ENCODE assay signal across 8 cellular contexts in the genomic region with DNA sequence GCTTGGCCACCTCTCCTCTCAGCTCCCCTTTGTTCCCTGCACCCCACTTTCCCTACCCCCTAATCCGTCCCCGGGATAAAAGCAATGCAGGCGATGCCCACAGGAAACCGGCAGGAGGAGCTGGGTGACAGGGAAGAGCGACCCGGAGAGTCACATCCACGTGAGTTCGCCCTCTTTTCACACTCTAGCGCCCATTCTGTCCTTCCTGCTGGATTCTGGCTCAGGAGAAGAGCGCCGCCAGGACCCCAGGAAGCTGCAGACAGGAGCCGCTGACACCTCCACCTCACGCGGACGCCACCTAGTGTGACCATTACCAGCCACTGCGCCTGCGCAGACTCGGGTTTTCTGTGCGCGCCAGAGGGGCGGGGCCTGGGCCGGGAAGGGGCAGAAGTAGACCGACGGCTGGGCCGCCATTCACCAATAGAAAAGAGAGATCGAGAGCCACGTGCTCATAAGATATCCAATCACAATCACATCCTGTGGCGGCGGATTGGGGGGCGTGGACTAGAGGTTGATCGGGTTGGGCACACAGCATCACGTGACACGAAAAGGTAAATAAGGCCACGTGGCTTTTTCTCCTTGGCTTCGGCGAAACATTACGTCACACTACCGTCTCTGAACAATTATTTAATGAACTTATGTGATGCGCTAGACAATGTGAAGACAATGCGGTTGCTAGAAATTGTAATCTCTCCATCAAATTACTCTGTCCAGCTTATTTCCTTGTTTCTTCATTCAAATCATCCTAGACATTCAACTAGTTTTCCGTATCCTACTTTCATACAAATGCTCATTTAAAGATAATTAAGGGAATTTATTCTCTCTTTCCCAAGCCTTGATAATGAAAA. TPM values are rescaled to one million over a fixed set of nuclear protein-coding genes. Genes with fewer than 3 reads are reported as not detected.
DNase-seq lines count a peak whose midpoint lies in the region; ATAC-seq lines count a peak whose summit lies in the region.

No MANE protein-coding gene starts in this region.

- no peaks in the 10 kb centered on the region for H3K27me3 Mint-ChIP-seq in activated CD4-positive, alpha-beta T cell treated with anti-CD3 and anti-CD28 coated beads, Interleukin-2, amount 10 ng/mL, durations not matched to agents 7 days and 5 days

- POLR2A ChIA-PET in activated CD4-positive, alpha-beta T cell treated with anti-CD3 and anti-CD28 coated beads, Interleukin-2, amount 10 ng/mL, durations not matched to agents 7 days and 5 days (lab: Charles Lee): interaction anchor here (0.5 to 1.0 kb wide), 2 partner anchors 26 to 115 kb away, joined by 3 to 4 read pairs; no protein-coding TSS in a partner anchor

- no peaks in the 10 kb centered on the region for H3K36me3 Mint-ChIP-seq in activated CD4-positive, alpha-beta T cell treated with anti-CD3 and anti-CD28 coated beads, Interleukin-2, amount 10 ng/mL, durations not matched to agents 7 days and 5 days (ENCODE audit: low read depth)

- peak overlapping the region; percentile 96 for H3K27ac Mint-ChIP-seq in activated CD4-positive, alpha-beta T cell treated with anti-CD3 and anti-CD28 coated beads, Interleukin-2, amount 10 ng/mL, durations not matched to agents 7 days and 5 days

- ATAC-seq in GM19324 (IDR thresholded peaks at IDR 0.05; ENCODE audit: low FRiP score, unreplicated experiment) (peak; percentile 100), HG03469 (IDR thresholded peaks at IDR 0.05; ENCODE audit: unreplicated experiment) (peak; percentile 90), left lobe of liver (peak; percentile 90)

- CTCF ChIA-PET in activated CD4-positive, alpha-beta T cell treated with anti-CD3 and anti-CD28 coated beads, Interleukin-2, amount 10 ng/mL, durations not matched to agents 7 days and 5 days (lab: Charles Lee): interaction anchor here (0.7 to 3.9 kb wide), 3 partner anchors 11 to 116 kb away, joined by 3 to 19 read pairs (median 4); a partner anchor contains a TSS

- H3K4me1 Mint-ChIP-seq in activated CD4-positive, alpha-beta T cell treated with anti-CD3 and anti-CD28 coated beads, Interleukin-2, amount 10 ng/mL, durations not matched to agents 7 days and 5 days: peaks cover 16% of the 10 kb centered on the region

- H3K4me3 Mint-ChIP-seq in activated CD4-positive, alpha-beta T cell treated with anti-CD3 and anti-CD28 coated beads, Interleukin-2, amount 10 ng/mL, durations not matched to agents 7 days and 5 days: peak overlapping the region; percentile 87

- peak; percentile 94 to 100 (median 99) for DNase-seq in C1 segment of cervical spinal cord (lab: John Stamatoyannopoulos, UW)
- DNase-seq in NCI-H526 (lab: John Stamatoyannopoulos, UW): peak; percentile 99
- peak; percentile 100 for DNase-seq in activated CD4-positive, alpha-beta T cell treated with anti-CD3 and anti-CD28 coated beads, Interleukin-2, amount 10 ng/mL, durations not matched to agents 7 days and 5 days
- DNase-seq in dedifferentiated amniotic fluid mesenchymal stem cell (ENCODE audit: extremely low spot score): peak; percentile 99
- DNase-seq in left lobe of liver (ENCODE audit: low spot score): peak; percentile 100
- peak; percentile 99 for DNase-seq in stimulated activated CD4-positive, alpha-beta T cell treated with anti-CD3 and anti-CD28 coated beads, Interleukin-2, amount 100 ng/mL, for 4 hours (ENCODE audit: low read depth)

- H3K9me3 Mint-ChIP-seq in activated CD4-positive, alpha-beta T cell treated with anti-CD3 and anti-CD28 coated beads, Interleukin-2, amount 10 ng/mL, durations not matched to agents 7 days and 5 days: no peaks in the 10 kb centered on the region

RNA-seq across cellular contexts. Expression of a gene that starts 10.1 kb away (rescaled TPM):
- total RNA-seq in activated CD4-positive, alpha-beta T cell treated with anti-CD3 and anti-CD28 coated beads, Interleukin-2, amount 10 ng/mL, durations not matched to agents 7 days and 5 days: not detected
- 3.0 TPM for total RNA-seq in left lobe of liver

RNA-seq across cellular contexts. Expression of a gene that starts 15.4 kb away (rescaled TPM):
- 1 to 10 TPM in 1 of 2 experiments, under 1 TPM in 1; 0.94 to 1.8 TPM for total RNA-seq in activated CD4-positive, alpha-beta T cell treated with anti-CD3 and anti-CD28 coated beads, Interleukin-2, amount 10 ng/mL, durations not matched to agents 7 days and 5 days
- 3.4 TPM for total RNA-seq in left lobe of liver

RNA-seq across cellular contexts. Expression of a gene that starts 24.4 kb away (rescaled TPM):
- 1,000 to 10,000 TPM in 1 of 2 experiments, 100 to 1,000 TPM in 1; 672 to 1,846 TPM for total RNA-seq in activated CD4-positive, alpha-beta T cell treated with anti-CD3 and anti-CD28 coated beads, Interleukin-2, amount 10 ng/mL, durations not matched to agents 7 days and 5 days
- total RNA-seq in left lobe of liver: 1,949 TPM

RNA-seq across cellular contexts. Expression of a gene that starts 25.8 kb away (rescaled TPM):
- total RNA-seq in activated CD4-positive, alpha-beta T cell treated with anti-CD3 and anti-CD28 coated beads, Interleukin-2, amount 10 ng/mL, durations not matched to agents 7 days and 5 days: 1,000 to 10,000 TPM; 1,162 to 3,350 TPM
- total RNA-seq in left lobe of liver: 3,631 TPM

RNA-seq across cellular contexts. Expression of a gene that starts 51.5 kb away (rescaled TPM):
- not detected for total RNA-seq in activated CD4-positive, alpha-beta T cell treated with anti-CD3 and anti-CD28 coated beads, Interleukin-2, amount 10 ng/mL, durations not matched to agents 7 days and 5 days
- not detected for total RNA-seq in left lobe of liver

Comparison
In these comparisons a context has a peak if more than half of its experiments do, and no peak if none do; other contexts are left out.
1. Peak in every context shown above with its lines: DNase-seq and ATAC-seq.